ENCODE assay signal across 11 cellular contexts in the genomic region with DNA sequence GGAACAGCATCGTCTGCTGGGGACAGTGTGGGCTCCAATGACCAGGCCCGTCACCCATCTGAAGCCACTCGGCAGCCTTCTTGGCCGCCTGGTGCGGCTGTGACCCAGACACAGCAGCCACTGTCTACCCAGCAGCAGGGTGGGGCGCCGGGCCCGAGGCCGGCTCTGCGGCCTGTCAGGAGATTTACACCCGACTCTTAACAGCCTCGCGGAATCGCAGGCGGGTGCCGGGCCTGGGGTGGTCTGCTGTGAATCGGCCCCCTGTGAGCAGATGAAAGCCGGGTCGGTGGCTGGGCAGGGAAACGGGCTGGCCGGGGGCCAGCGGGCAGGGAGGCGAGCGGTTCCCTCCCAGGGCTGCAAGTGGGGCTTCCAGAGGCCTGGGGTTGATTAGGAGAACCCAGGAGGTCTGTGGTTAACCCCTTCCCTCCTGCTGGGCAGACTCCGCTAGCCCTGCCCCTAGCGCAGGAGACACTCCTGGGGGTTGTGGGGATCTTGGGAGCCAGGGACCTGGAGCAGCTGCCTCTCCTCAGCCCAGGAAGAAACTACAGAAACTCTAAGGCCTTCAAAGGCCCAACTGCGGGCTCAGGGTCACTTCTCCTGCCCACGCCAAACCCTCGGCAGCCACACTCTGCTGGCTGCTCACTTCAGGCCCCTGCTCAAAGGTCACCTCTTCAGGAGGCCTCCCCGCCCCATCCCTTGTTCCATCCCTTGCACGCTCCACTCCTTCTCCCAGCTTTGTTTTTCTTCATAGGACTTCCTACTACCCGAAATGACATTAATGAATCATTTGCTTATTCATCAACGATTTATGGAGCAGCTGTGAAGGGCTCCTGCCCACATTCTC. TPM values are rescaled to one million over a fixed set of nuclear protein-coding genes. Genes with fewer than 3 reads are reported as not detected.
A peak's percentile ranks its signal among the peaks of the same experiment; 100 is the strongest.
DNase-seq lines count a peak whose midpoint lies in the region; ATAC-seq and TF ChIP-seq lines count a peak whose summit lies in the region.
"Had no signal": no experiment of that assay in that cellular context is flagged by ENCODE, and none has a peak within 500 bp of the region (broad histone marks: within the 10 kb centered on the region; RNA-seq: fewer than 3 reads in every experiment).

No MANE protein-coding gene starts in this region.

- intact Hi-C loops in activated CD8-positive, alpha-beta T cell treated with anti-CD3 and anti-CD28 coated beads for 36 hours (cut with micrococcal nuclease) = no loop called here
- intact Hi-C loops in OCI-LY7 (cut with micrococcal nuclease; ENCODE audit: unreplicated experiment) = no loop called here

- H3K4me1 Mint-ChIP-seq in activated T-cell treated with anti-CD3 and anti-CD28 coated beads, Interleukin-2, amount 50 U/mL, for 72 hours (ENCODE audit: low read depth) = peaks cover 60% of the 10 kb centered on the region
- peaks cover 86% of the 10 kb centered on the region for H3K4me1 Mint-ChIP-seq in activated CD8-positive, alpha-beta T cell treated with anti-CD3 and anti-CD28 coated beads for 36 hours (ENCODE audit: low read depth)
- H3K4me1 Mint-ChIP-seq in stimulated activated naive B cell treated with anti-CD40 and anti-IgM and Interleukin-4, amounts not matched to agents 10 μg/mL and 1 μg/mL and 100 μg/mL, for 72 hours = peaks cover 42 to 77% of the 10 kb centered on the region in 2 donors

- DNase-seq in activated T-cell treated with anti-CD3 and anti-CD28 coated beads, Interleukin-2, amount 50 U/mL, for 72 hours = no peak
- no peak for DNase-seq in activated T-cell treated with anti-CD3 and anti-CD28 coated beads, Interleukin-2, amount 50 U/mL, for 48 hours
- no peak for DNase-seq in activated CD8-positive, alpha-beta T cell treated with anti-CD3 and anti-CD28 coated beads for 36 hours
- DNase-seq in kidney glomerular epithelial cell (lab: John Stamatoyannopoulos, UW) = peak; percentile 63
- no peak for DNase-seq in stimulated activated naive B cell treated with anti-CD40 and anti-IgM and Interleukin-4, amounts not matched to agents 10 μg/mL and 1 μg/mL and 100 μg/mL, for 72 hours
- no peak for DNase-seq in ureter (ENCODE audit: low spot score)
- DNase-seq in OCI-LY7 (ENCODE audit: low spot score) = no peak
- DNase-seq in NCI-H510A treated with DMSO at 0.1 percent for 48 hours (lab: John Stamatoyannopoulos, UW) = no peak
- DNase-seq: heart right ventricle, NCI-H1092 treated with DMSO at 0.1 percent for 48 hours had no signal

- no peaks in the 10 kb centered on the region for H3K9me3 ChIP-seq in OCI-LY7 (ENCODE audit: low read length)
- H3K9me3 ChIP-seq: heart right ventricle, ovary had no signal

- no peak overlapping the region for H3K4me3 ChIP-seq in OCI-LY7 (ENCODE audit: low read depth, low read length, poor library complexity, severe bottlenecking)
- H3K4me3 ChIP-seq: heart right ventricle, ovary had no signal

- POLR2A ChIA-PET in activated CD8-positive, alpha-beta T cell treated with anti-CD3 and anti-CD28 coated beads for 36 hours (lab: Charles Lee) = interaction anchor here (0.8 to 7.0 kb wide), 3 partner anchors 12 to 16 kb away, joined by 3 to 122 read pairs (median 4); a partner anchor contains a TSS
- POLR2A ChIA-PET in OCI-LY7 (lab: Charles Lee) = no interaction called here

- peak overlapping the region; percentile 15 to 24 for H3K4me3 Mint-ChIP-seq in activated T-cell treated with anti-CD3 and anti-CD28 coated beads, Interleukin-2, amount 50 U/mL, for 72 hours
- H3K4me3 Mint-ChIP-seq in activated CD8-positive, alpha-beta T cell treated with anti-CD3 and anti-CD28 coated beads for 36 hours = no peak overlapping the region
- H3K4me3 Mint-ChIP-seq in stimulated activated naive B cell treated with anti-CD40 and anti-IgM and Interleukin-4, amounts not matched to agents 10 μg/mL and 1 μg/mL and 100 μg/mL, for 72 hours = no peak overlapping the region

- BruUV-seq in OCI-LY7 (replicated peaks; lab: Mats Ljungman, UMichigan) = no TSS peak

- H3K79me2 ChIP-seq in OCI-LY7 (ENCODE audit: insufficient read depth, low read depth, low read length) = no peaks in the 10 kb centered on the region

- peak overlapping the region; percentile 79 for H3K27ac Mint-ChIP-seq in activated T-cell treated with anti-CD3 and anti-CD28 coated beads, Interleukin-2, amount 50 U/mL, for 72 hours
- peak overlapping the region; percentile 91 for H3K27ac Mint-ChIP-seq in activated CD8-positive, alpha-beta T cell treated with anti-CD3 and anti-CD28 coated beads for 36 hours
- peak overlapping the region; percentile 53 for H3K27ac Mint-ChIP-seq in stimulated activated naive B cell treated with anti-CD40 and anti-IgM and Interleukin-4, amounts not matched to agents 10 μg/mL and 1 μg/mL and 100 μg/mL, for 72 hours

- peaks cover 67% of the 10 kb centered on the region for H3K36me3 ChIP-seq in OCI-LY7 (ENCODE audit: insufficient read depth, low read length)
- H3K36me3 ChIP-seq: ovary had no signal

- no peak for ATAC-seq in activated T-cell treated with anti-CD3 and anti-CD28 coated beads, Interleukin-2, amount 50 U/mL, for 72 hours (replicated peaks in 1 of 2)
- ATAC-seq in activated CD8-positive, alpha-beta T cell treated with anti-CD3 and anti-CD28 coated beads for 36 hours = no peak
- no peak for ATAC-seq in stimulated activated naive B cell treated with anti-CD40 and anti-IgM and Interleukin-4, amounts not matched to agents 10 μg/mL and 1 μg/mL and 100 μg/mL, for 72 hours (replicated peaks)

- no peaks in the 10 kb centered on the region for H3K27me3 Mint-ChIP-seq in activated T-cell treated with anti-CD3 and anti-CD28 coated beads, Interleukin-2, amount 50 U/mL, for 72 hours (ENCODE audit: low read depth)
- no peaks in the 10 kb centered on the region for H3K27me3 Mint-ChIP-seq in activated CD8-positive, alpha-beta T cell treated with anti-CD3 and anti-CD28 coated beads for 36 hours
- no peaks in the 10 kb centered on the region for H3K27me3 Mint-ChIP-seq in stimulated activated naive B cell treated with anti-CD40 and anti-IgM and Interleukin-4, amounts not matched to agents 10 μg/mL and 1 μg/mL and 100 μg/mL, for 72 hours

- no peak overlapping the region for H3K4me2 ChIP-seq in OCI-LY7 (ENCODE audit: low read length)

- H3K36me3 Mint-ChIP-seq in activated T-cell treated with anti-CD3 and anti-CD28 coated beads, Interleukin-2, amount 50 U/mL, for 72 hours (ENCODE audit: insufficient read depth in 2 of 2) = peaks cover 21 to 28% of the 10 kb centered on the region in 2 donors
- H3K36me3 Mint-ChIP-seq in activated CD8-positive, alpha-beta T cell treated with anti-CD3 and anti-CD28 coated beads for 36 hours (ENCODE audit: low read depth) = peaks cover 85% of the 10 kb centered on the region
- peaks cover 66 to 70% of the 10 kb centered on the region in 2 donors for H3K36me3 Mint-ChIP-seq in stimulated activated naive B cell treated with anti-CD40 and anti-IgM and Interleukin-4, amounts not matched to agents 10 μg/mL and 1 μg/mL and 100 μg/mL, for 72 hours

- peaks cover 12% of the 10 kb centered on the region for H3K4me1 ChIP-seq in OCI-LY7 (ENCODE audit: insufficient read depth, low read length, poor library complexity, severe bottlenecking)

- TF ChIP-seq CTCF in activated CD8-positive, alpha-beta T cell treated with anti-CD3 and anti-CD28 coated beads for 36 hours (IDR thresholded peaks at IDR 0.05) = no peak
- no peak for TF ChIP-seq CTCF in OCI-LY7 (conservative IDR thresholded peaks at IDR 0.05; ENCODE audit: low read length)

- no peak overlapping the region for H2AFZ ChIP-seq in OCI-LY7 (ENCODE audit: low read length)

- no peaks in the 10 kb centered on the region for H3K9me2 ChIP-seq in OCI-LY7 (ENCODE audit: insufficient read depth, low read length)

- no peaks in the 10 kb centered on the region for H4K20me1 ChIP-seq in OCI-LY7 (ENCODE audit: insufficient read depth, low read length)

- H3K9me3 Mint-ChIP-seq in activated T-cell treated with anti-CD3 and anti-CD28 coated beads, Interleukin-2, amount 50 U/mL, for 72 hours = no peaks in the 10 kb centered on the region
- no peaks in the 10 kb centered on the region for H3K9me3 Mint-ChIP-seq in activated CD8-positive, alpha-beta T cell treated with anti-CD3 and anti-CD28 coated beads for 36 hours
- H3K9me3 Mint-ChIP-seq in stimulated activated naive B cell treated with anti-CD40 and anti-IgM and Interleukin-4, amounts not matched to agents 10 μg/mL and 1 μg/mL and 100 μg/mL, for 72 hours = no peaks in the 10 kb centered on the region

- CTCF ChIA-PET in activated CD8-positive, alpha-beta T cell treated with anti-CD3 and anti-CD28 coated beads for 36 hours (lab: Charles Lee) = interaction anchor here (1.6 kb wide), 1 partner anchor 16 kb away, joined by 3 read pairs; no protein-coding TSS in a partner anchor
- CTCF ChIA-PET in OCI-LY7 (lab: Charles Lee; ENCODE audit: unreplicated experiment) = no interaction called here

- H3K27ac ChIP-seq in OCI-LY7 (ENCODE audit: low read depth, low read length, poor library complexity, severe bottlenecking) = no peak overlapping the region
- H3K27ac ChIP-seq: ovary had no signal

RNA-seq across cellular contexts. Expression of a gene that starts 15.6 kb away (rescaled TPM):
- 100 to 1,000 TPM; 254 to 298 TPM for total RNA-seq in activated T-cell treated with anti-CD3 and anti-CD28 coated beads, Interleukin-2, amount 50 U/mL, for 72 hours
- total RNA-seq in activated CD8-positive, alpha-beta T cell treated with anti-CD3 and anti-CD28 coated beads for 36 hours = 100 to 1,000 TPM; 180 to 183 TPM
- total RNA-seq in ureter (5.3 TPM), OCI-LY7 (2022) (39.5 and 41.1 TPM in 2 replicates)
- 9.5 and 12.2 TPM in 2 replicates for total RNA-seq in OCI-LY7 (2014; rRNA removed; shearing (Covaris generic))

Comparison
In these comparisons a context has a peak if more than half of its experiments do, and no peak if none do; other contexts are left out.
1. H3K4me3 Mint-ChIP-seq: peak in activated T-cell treated with anti-CD3 and anti-CD28 coated beads, Interleukin-2, amount 50 U/mL, for 72 hours (2 of 2); none in activated CD8-positive, alpha-beta T cell treated with anti-CD3 and anti-CD28 coated beads for 36 hours (single experiment) and stimulated activated naive B cell treated with anti-CD40 and anti-IgM and Interleukin-4, amounts not matched to agents 10 μg/mL and 1 μg/mL and 100 μg/mL, for 72 hours (0 of 2).
2. RNA of a gene that starts 15.6 kb away (total RNA-seq): 254 to 298 TPM in activated T-cell treated with anti-CD3 and anti-CD28 coated beads, Interleukin-2, amount 50 U/mL, for 72 hours and 180 to 183 TPM in activated CD8-positive, alpha-beta T cell treated with anti-CD3 and anti-CD28 coated beads for 36 hours; 9.5 to 41.1 TPM in OCI-LY7 and 5.3 TPM in ureter (single experiment); every median in the first group is over 4 times any median in the second.
3. Peak in every context shown above with its lines, with median percentiles within 50 percentile points of each other: H3K27ac Mint-ChIP-seq.